9 cellular contexts compared by ENCODE assay signal in genomic region chr2:240369725-240370585, GRCh38.
DNase-seq lines count a peak whose midpoint lies in the region; ATAC-seq, FAIRE-seq and TF ChIP-seq lines count a peak whose summit lies in the region.
"Had no signal": no experiment of that assay in that cellular context is flagged by ENCODE, and none has a peak within 500 bp of the region (broad histone marks: within the 10 kb centered on the region; RNA-seq: fewer than 3 reads in every experiment).

No MANE protein-coding gene starts in this region.

- H3K79me2 ChIP-seq in astrocyte (ENCODE audit: insufficient read depth, low read length) (no peaks in the 10 kb centered on the region), hepatocyte (no peaks in the 10 kb centered on the region)

- POLR2A ChIA-PET in activated CD8-positive, alpha-beta T cell treated with anti-CD3 and anti-CD28 coated beads, Interleukin-2, amount 10 ng/mL, durations not matched to agents 7 days and 5 days (lab: Charles Lee), result no interaction called here

- H3K27ac Mint-ChIP-seq in astrocyte (ENCODE audit: unreplicated experiment), result peak overlapping the region; percentile 87
- H3K27ac Mint-ChIP-seq in activated CD8-positive, alpha-beta T cell treated with anti-CD3 and anti-CD28 coated beads, Interleukin-2, amount 10 ng/mL, durations not matched to agents 7 days and 5 days, result no peak overlapping the region
- no peak overlapping the region for H3K27ac Mint-ChIP-seq in activated T-helper 2 cell treated with anti-CD3 and anti-CD28 coated beads, Interferon-gamma antibody, Interleukin-2, Interleukin-4, amounts not matched to agents 10 μg/mL and 5 μg/mL and 100 μg/mL, durations not matched to agents 14 hours and 24 hours and 36 hours

- H3K9me3 Mint-ChIP-seq in astrocyte (ENCODE audit: unreplicated experiment), result no peaks in the 10 kb centered on the region
- H3K9me3 Mint-ChIP-seq in activated CD8-positive, alpha-beta T cell treated with anti-CD3 and anti-CD28 coated beads, Interleukin-2, amount 10 ng/mL, durations not matched to agents 7 days and 5 days (ENCODE audit: insufficient read depth), result no peaks in the 10 kb centered on the region
- no peaks in the 10 kb centered on the region for H3K9me3 Mint-ChIP-seq in activated T-helper 2 cell treated with anti-CD3 and anti-CD28 coated beads, Interferon-gamma antibody, Interleukin-2, Interleukin-4, amounts not matched to agents 10 μg/mL and 5 μg/mL and 100 μg/mL, durations not matched to agents 14 hours and 24 hours and 36 hours

- 70% methylated on average over 18 of the region's 21 CpGs for WGBS in hepatocyte (ENCODE audit: low lambda C conversion rate, missing lambda C conversion rate)

- H3K4me1 Mint-ChIP-seq in astrocyte (ENCODE audit: low read depth, unreplicated experiment), result peaks cover 17% of the 10 kb centered on the region
- H3K4me1 Mint-ChIP-seq in activated CD8-positive, alpha-beta T cell treated with anti-CD3 and anti-CD28 coated beads, Interleukin-2, amount 10 ng/mL, durations not matched to agents 7 days and 5 days (ENCODE audit: low read depth), result no peaks in the 10 kb centered on the region
- H3K4me1 Mint-ChIP-seq in activated T-helper 2 cell treated with anti-CD3 and anti-CD28 coated beads, Interferon-gamma antibody, Interleukin-2, Interleukin-4, amounts not matched to agents 10 μg/mL and 5 μg/mL and 100 μg/mL, durations not matched to agents 14 hours and 24 hours and 36 hours (ENCODE audit: low read depth), result no peaks in the 10 kb centered on the region

- no peak overlapping the region for H3K4me3 Mint-ChIP-seq in astrocyte (ENCODE audit: unreplicated experiment)
- no peak overlapping the region for H3K4me3 Mint-ChIP-seq in activated CD8-positive, alpha-beta T cell treated with anti-CD3 and anti-CD28 coated beads, Interleukin-2, amount 10 ng/mL, durations not matched to agents 7 days and 5 days
- no peak overlapping the region for H3K4me3 Mint-ChIP-seq in activated T-helper 2 cell treated with anti-CD3 and anti-CD28 coated beads, Interferon-gamma antibody, Interleukin-2, Interleukin-4, amounts not matched to agents 10 μg/mL and 5 μg/mL and 100 μg/mL, durations not matched to agents 14 hours and 24 hours and 36 hours (ENCODE audit: low read depth)

- peak; percentile 72 to 76 for ATAC-seq in gastrocnemius medialis
- ATAC-seq in activated CD8-positive, alpha-beta T cell treated with anti-CD3 and anti-CD28 coated beads, Interleukin-2, amount 10 ng/mL, durations not matched to agents 7 days and 5 days, result no peak
- no peak for ATAC-seq in HG03342 (IDR thresholded peaks at IDR 0.05; ENCODE audit: unreplicated experiment)

- H3K4me3 ChIP-seq in astrocyte (ENCODE audit: insufficient read depth, low read depth, low read length) (no peak overlapping the region), hepatocyte (no peak overlapping the region), gastrocnemius medialis (peak overlapping the region; percentile 0 to 39 (median 28))

- peak overlapping the region; percentile 33 for H2AFZ ChIP-seq in astrocyte (ENCODE audit: low read depth, low read length)
- H2AFZ ChIP-seq in hepatocyte, result no peak overlapping the region

- peaks cover 36% of the 10 kb centered on the region for H3K4me1 ChIP-seq in astrocyte (ENCODE audit: insufficient read depth, low read length)
- peaks cover 34% of the 10 kb centered on the region for H3K4me1 ChIP-seq in hepatocyte (ENCODE audit: insufficient read depth)
- H3K4me1 ChIP-seq in gastrocnemius medialis, result peaks cover 52 to 74% of the 10 kb centered on the region in 2 donors

- H3K36me3 ChIP-seq in astrocyte (ENCODE audit: insufficient read depth, low read length) (no peaks in the 10 kb centered on the region), hepatocyte (replicated peaks; ENCODE audit: insufficient read depth, low read depth) (no peaks in the 10 kb centered on the region), gastrocnemius medialis (no peaks in the 10 kb centered on the region)

- H3K27me3 Mint-ChIP-seq in astrocyte (ENCODE audit: low read depth, unreplicated experiment), result peaks cover 5% of the 10 kb centered on the region
- H3K27me3 Mint-ChIP-seq in activated CD8-positive, alpha-beta T cell treated with anti-CD3 and anti-CD28 coated beads, Interleukin-2, amount 10 ng/mL, durations not matched to agents 7 days and 5 days (ENCODE audit: low read depth), result no peaks in the 10 kb centered on the region
- no peaks in the 10 kb centered on the region for H3K27me3 Mint-ChIP-seq in activated T-helper 2 cell treated with anti-CD3 and anti-CD28 coated beads, Interferon-gamma antibody, Interleukin-2, Interleukin-4, amounts not matched to agents 10 μg/mL and 5 μg/mL and 100 μg/mL, durations not matched to agents 14 hours and 24 hours and 36 hours (ENCODE audit: low read depth)

- DNase-seq in GM03348 (ENCODE audit: low spot score) (peak; percentile 98), astrocyte (ENCODE audit: low read depth) (peak; percentile 95), hepatocyte (ENCODE audit: low spot score) (peak; percentile 82), gastrocnemius medialis (peak; percentile 90 to 97), activated gamma-delta T cell treated with Interleukin-2 at 50 U/mL for 16 hours (no peak)
- no peak for DNase-seq in activated CD8-positive, alpha-beta T cell treated with anti-CD3 and anti-CD28 coated beads, Interleukin-2, amount 10 ng/mL, durations not matched to agents 7 days and 5 days
- no peak for DNase-seq in activated T-helper 2 cell treated with anti-CD3 and anti-CD28 coated beads, Interferon-gamma antibody, Interleukin-2, Interleukin-4, amounts not matched to agents 10 μg/mL and 5 μg/mL and 100 μg/mL, durations not matched to agents 14 hours and 24 hours and 36 hours (ENCODE audit: low spot score)

- CTCF ChIA-PET in activated CD8-positive, alpha-beta T cell treated with anti-CD3 and anti-CD28 coated beads, Interleukin-2, amount 10 ng/mL, durations not matched to agents 7 days and 5 days (lab: Charles Lee), result no interaction called here

- TF ChIP-seq CTCF in astrocyte (IDR thresholded peaks at IDR 0.05; ENCODE audit: insufficient read depth, low read depth, low read length), result no peak
- TF ChIP-seq CTCF in hepatocyte (IDR thresholded peaks at IDR 0.05; ENCODE audit: poor library complexity), result no peak
- no peak for TF ChIP-seq CTCF in gastrocnemius medialis (IDR thresholded peaks at IDR 0.05 in 4 of 5, conservative IDR thresholded peaks at IDR 0.05 in 1 of 5)

- peak overlapping the region; percentile 92 for H3K27ac ChIP-seq in astrocyte (ENCODE audit: low read depth, low read length)
- peak overlapping the region; percentile 89 for H3K27ac ChIP-seq in hepatocyte
- H3K27ac ChIP-seq in gastrocnemius medialis, result peak overlapping the region; percentile 96 to 99 (median 98)
- H3K27ac ChIP-seq: KMS-11 had no signal

- intact Hi-C loops in gastrocnemius medialis (cut with DNase I; ENCODE audit: low total_unique reads), result loop anchor here (1.0 to 2.0 kb wide), 5 partner anchors 21 to 175 kb away; no protein-coding TSS in a partner anchor
- intact Hi-C loops in activated T-helper 2 cell treated with anti-CD3 and anti-CD28 coated beads, Interferon-gamma antibody, Interleukin-2, Interleukin-4, amounts not matched to agents 10 μg/mL and 5 μg/mL and 100 μg/mL, durations not matched to agents 14 hours and 24 hours and 36 hours (cut with micrococcal nuclease), result no loop called here

- in situ Hi-C loops in gastrocnemius medialis (cut with MboI; ENCODE audit: low sequenced_read_pairs in 4 of 4), result no loop called here

- H3K36me3 Mint-ChIP-seq in astrocyte (ENCODE audit: low read depth, unreplicated experiment), result no peaks in the 10 kb centered on the region
- H3K36me3 Mint-ChIP-seq in activated CD8-positive, alpha-beta T cell treated with anti-CD3 and anti-CD28 coated beads, Interleukin-2, amount 10 ng/mL, durations not matched to agents 7 days and 5 days (ENCODE audit: low read depth), result no peaks in the 10 kb centered on the region
- no peaks in the 10 kb centered on the region for H3K36me3 Mint-ChIP-seq in activated T-helper 2 cell treated with anti-CD3 and anti-CD28 coated beads, Interferon-gamma antibody, Interleukin-2, Interleukin-4, amounts not matched to agents 10 μg/mL and 5 μg/mL and 100 μg/mL, durations not matched to agents 14 hours and 24 hours and 36 hours (ENCODE audit: low read depth)

- TF ChIP-seq POLR2A in gastrocnemius medialis (IDR thresholded peaks at IDR 0.05), result peak; percentile 51 to 55

- H3K9me3 ChIP-seq in astrocyte (ENCODE audit: insufficient read depth, low read depth, low read length) (no peaks in the 10 kb centered on the region), hepatocyte (ENCODE audit: low read depth) (no peaks in the 10 kb centered on the region), gastrocnemius medialis (no peaks in the 10 kb centered on the region)

- peak overlapping the region; percentile 77 for H3K4me2 ChIP-seq in astrocyte (ENCODE audit: low read length)
- peak overlapping the region; percentile 53 for H3K4me2 ChIP-seq in hepatocyte
- H3K4me2 ChIP-seq: KMS-11 had no signal

- FAIRE-seq in astrocyte (lab: Jason Lieb, UNC), result peak; percentile 75

- H4K20me1 ChIP-seq in astrocyte (ENCODE audit: insufficient read depth, low read length) (no peaks in the 10 kb centered on the region), hepatocyte (ENCODE audit: insufficient read depth, poor library complexity, severe bottlenecking) (no peaks in the 10 kb centered on the region)

- H3K9ac ChIP-seq in astrocyte (ENCODE audit: low read length), result peak overlapping the region; percentile 81
- H3K9ac ChIP-seq: KMS-11 had no signal

- H3K9me2 ChIP-seq in hepatocyte (replicated peaks; ENCODE audit: insufficient read depth), result no peaks in the 10 kb centered on the region

- no peaks in the 10 kb centered on the region for H3K27me3 ChIP-seq in astrocyte (ENCODE audit: insufficient read depth, low read length)
- no peaks in the 10 kb centered on the region for H3K27me3 ChIP-seq in hepatocyte
- no peaks in the 10 kb centered on the region for H3K27me3 ChIP-seq in gastrocnemius medialis

Comparison
In these comparisons a context has a peak if more than half of its experiments do, and no peak if none do; other contexts are left out.
1. DNase-seq: peak in GM03348 (single experiment), astrocyte (single experiment), hepatocyte (single experiment) and gastrocnemius medialis (2 of 2); none in activated CD8-positive, alpha-beta T cell treated with anti-CD3 and anti-CD28 coated beads, Interleukin-2, amount 10 ng/mL, durations not matched to agents 7 days and 5 days (single experiment), activated gamma-delta T cell treated with Interleukin-2 at 50 U/mL for 16 hours (single experiment) and activated T-helper 2 cell treated with anti-CD3 and anti-CD28 coated beads, Interferon-gamma antibody, Interleukin-2, Interleukin-4, amounts not matched to agents 10 μg/mL and 5 μg/mL and 100 μg/mL, durations not matched to agents 14 hours and 24 hours and 36 hours (single experiment).
2. H3K4me3 ChIP-seq: peak in gastrocnemius medialis (4 of 4); none in astrocyte (single experiment) and hepatocyte (single experiment).
3. ATAC-seq: peak in gastrocnemius medialis (2 of 2); none in activated CD8-positive, alpha-beta T cell treated with anti-CD3 and anti-CD28 coated beads, Interleukin-2, amount 10 ng/mL, durations not matched to agents 7 days and 5 days (single experiment) and HG03342 (single experiment).
4. Peak in every context shown above with its lines, with median percentiles within 50 percentile points of each other: H3K27ac ChIP-seq.